ENCODE assay signal across 8 cellular contexts in the genomic region with DNA sequence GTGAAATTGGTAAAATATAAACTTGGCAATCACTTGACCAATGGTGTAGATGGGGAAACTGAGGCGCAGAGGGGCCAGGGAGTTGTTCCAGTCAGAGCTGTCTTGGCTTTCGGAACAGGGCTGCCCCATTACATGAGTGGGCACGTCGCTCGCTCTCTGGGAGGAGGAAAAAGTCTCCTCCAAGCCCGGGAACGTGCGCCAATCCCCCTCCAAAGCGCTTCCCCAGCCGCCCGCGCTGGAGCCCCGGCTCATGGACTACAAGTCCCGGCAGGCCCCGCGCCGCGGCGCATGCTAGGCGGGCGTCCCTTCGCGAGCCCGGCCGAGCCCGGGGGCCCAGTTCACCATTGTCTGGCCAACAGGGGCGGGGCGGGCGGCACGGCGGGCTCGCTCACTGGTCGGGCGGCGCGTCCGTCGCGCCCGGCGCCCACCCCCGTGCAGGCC. TPM values are rescaled to one million over a fixed set of nuclear protein-coding genes. Genes with fewer than 3 reads are reported as not detected.
DNase-seq lines count a peak whose midpoint lies in the region; ATAC-seq and TF ChIP-seq lines count a peak whose summit lies in the region.

No MANE protein-coding gene starts in this region.

- peaks cover 21% of the 10 kb centered on the region for H3K4me1 ChIP-seq in GM23248 (ENCODE audit: insufficient read depth)
- peaks cover 19% of the 10 kb centered on the region for H3K4me1 ChIP-seq in fibroblast of lung (ENCODE audit: control insufficient read depth, extremely low read depth, insufficient read depth, low read length)

- H3K27ac ChIP-seq in GM23248 (no peak overlapping the region), fibroblast of lung (ENCODE audit: insufficient read depth, low read length) (peak overlapping the region; percentile 58)

- H3K36me3 ChIP-seq in GM23248 (ENCODE audit: low read depth) (no peaks in the 10 kb centered on the region), fibroblast of lung (ENCODE audit: control insufficient read depth, insufficient read depth, low read length) (peaks cover 2% of the 10 kb centered on the region)

- peak overlapping the region; percentile 31 to 82 for H3K27ac Mint-ChIP-seq in natural killer cell
- peak overlapping the region; percentile 72 for H3K27ac Mint-ChIP-seq in stimulated activated effector memory CD8-positive, alpha-beta T cell treated with anti-CD3 and anti-CD28 coated beads, Interleukin-12 subunit alpha, Interleukin-12 subunit beta, amount 100 ng/mL, for 72 hours

- no peaks in the 10 kb centered on the region for H3K9me2 ChIP-seq in GM23248 (ENCODE audit: insufficient read depth)

- TF ChIP-seq CTCF in fibroblast of lung (conservative IDR thresholded peaks at IDR 0.05 in 1 of 2, IDR thresholded peaks at IDR 0.05 in 1 of 2; ENCODE audit: low read depth in 1 of 2, low read length in 2 of 2) = no peak
- no peak for TF ChIP-seq CTCF in natural killer cell (IDR thresholded peaks at IDR 0.05)

- 1 to 2% methylated on average over 24 to 25 of the region's 42 CpGs for WGBS in GM23248 (ENCODE audit: low coverage in 1 of 2, low lambda C conversion rate in 2 of 2, missing lambda C conversion rate in 2 of 2), 2 experiments

- H3K4me3 ChIP-seq in GM23248 = peak overlapping the region; percentile 55
- H3K4me3 ChIP-seq in fibroblast of lung (replicated peaks in 1 of 4; ENCODE audit: control extremely low read depth in 1 of 4, insufficient read depth in 1 of 4, low read depth in 3 of 4, low read length in 4 of 4) = peak overlapping the region; percentile 17 to 53 (median 38)

- peak overlapping the region; percentile 82 for H2AFZ ChIP-seq in GM23248
- H2AFZ ChIP-seq in fibroblast of lung (ENCODE audit: low read length) = peak overlapping the region; percentile 97

- H4K20me1 ChIP-seq in GM23248 (ENCODE audit: insufficient read depth) = no peaks in the 10 kb centered on the region
- no peaks in the 10 kb centered on the region for H4K20me1 ChIP-seq in fibroblast of lung (ENCODE audit: control insufficient read depth, extremely low read depth, insufficient read depth, low read length)

- H3K4me1 Mint-ChIP-seq in natural killer cell = peaks cover 27 to 28% of the 10 kb centered on the region in 2 donors
- H3K4me1 Mint-ChIP-seq in stimulated activated effector memory CD8-positive, alpha-beta T cell treated with anti-CD3 and anti-CD28 coated beads, Interleukin-12 subunit alpha, Interleukin-12 subunit beta, amount 100 ng/mL, for 72 hours = peaks cover 56% of the 10 kb centered on the region

- H3K27me3 Mint-ChIP-seq in natural killer cell (ENCODE audit: low read depth in 2 of 2) = no peaks in the 10 kb centered on the region

- H3K27me3 ChIP-seq in GM23248 (replicated peaks; ENCODE audit: insufficient read depth) (no peaks in the 10 kb centered on the region), fibroblast of lung (ENCODE audit: control insufficient read depth, insufficient read depth, low read length) (no peaks in the 10 kb centered on the region)

- intact Hi-C loops in natural killer cell (cut with micrococcal nuclease) = loop anchor here (1.0 kb wide), 1 partner anchor 90 kb away; a partner anchor contains a TSS

- H3K9ac ChIP-seq in GM23248 = peak overlapping the region; percentile 50
- peak overlapping the region; percentile 29 for H3K9ac ChIP-seq in fibroblast of lung (ENCODE audit: insufficient read depth, low read length)

- DNase-seq in DMS153 treated with DMSO at 0.1 percent for 48 hours (lab: John Stamatoyannopoulos, UW; ENCODE audit: unreplicated experiment) = peak; percentile 14
- peak; percentile 99 for DNase-seq in GM23248
- peak; percentile 91 for DNase-seq in LHCN-M2 (ENCODE audit: low read depth)
- peak; percentile 99 for DNase-seq in RPMI8226
- peak; percentile 93 to 95 for DNase-seq in activated T-helper 1 cell treated with anti-CD3 and anti-CD28 coated beads, Interleukin-2, amount 50 U/mL, for 16 hours (ENCODE audit: low read depth in 1 of 2, low spot score in 1 of 2)
- DNase-seq in fibroblast of lung (ENCODE audit: low read depth in 2 of 2) = peak; percentile 91 to 93
- DNase-seq in natural killer cell = peak; percentile 95
- peak; percentile 95 for DNase-seq in stimulated activated effector memory CD8-positive, alpha-beta T cell treated with anti-CD3 and anti-CD28 coated beads, Interleukin-12 subunit alpha, Interleukin-12 subunit beta, amount 100 ng/mL, for 72 hours (ENCODE audit: low spot score in 2 of 2)

- peak; percentile 97 to 99 (median 98) for ATAC-seq in natural killer cell
- peak; percentile 97 for ATAC-seq in stimulated activated effector memory CD8-positive, alpha-beta T cell treated with anti-CD3 and anti-CD28 coated beads, Interleukin-12 subunit alpha, Interleukin-12 subunit beta, amount 100 ng/mL, for 72 hours

- H3K9me3 ChIP-seq in GM23248 (ENCODE audit: low read depth) (no peaks in the 10 kb centered on the region), fibroblast of lung (ENCODE audit: control insufficient read depth, insufficient read depth, low read depth, low read length) (no peaks in the 10 kb centered on the region)

- H3K4me3 Mint-ChIP-seq in natural killer cell = peak overlapping the region; percentile 53
- peak overlapping the region; percentile 90 for H3K4me3 Mint-ChIP-seq in stimulated activated effector memory CD8-positive, alpha-beta T cell treated with anti-CD3 and anti-CD28 coated beads, Interleukin-12 subunit alpha, Interleukin-12 subunit beta, amount 100 ng/mL, for 72 hours

- peaks cover 5% of the 10 kb centered on the region for H3F3A ChIP-seq in GM23248 (ENCODE audit: insufficient read depth)

- H3K79me2 ChIP-seq in GM23248 (ENCODE audit: insufficient read depth) (peaks cover 44% of the 10 kb centered on the region), fibroblast of lung (ENCODE audit: control insufficient read depth, insufficient read depth, low read length) (peaks cover 11% of the 10 kb centered on the region)

- in situ Hi-C loops in GM23248 (cut with MboI) = no loop called here

- no peaks in the 10 kb centered on the region for H3K36me3 Mint-ChIP-seq in natural killer cell
- H3K36me3 Mint-ChIP-seq in stimulated activated effector memory CD8-positive, alpha-beta T cell treated with anti-CD3 and anti-CD28 coated beads, Interleukin-12 subunit alpha, Interleukin-12 subunit beta, amount 100 ng/mL, for 72 hours = peaks cover 7% of the 10 kb centered on the region

- no peaks in the 10 kb centered on the region for H3K9me3 Mint-ChIP-seq in natural killer cell
- no peaks in the 10 kb centered on the region for H3K9me3 Mint-ChIP-seq in stimulated activated effector memory CD8-positive, alpha-beta T cell treated with anti-CD3 and anti-CD28 coated beads, Interleukin-12 subunit alpha, Interleukin-12 subunit beta, amount 100 ng/mL, for 72 hours

- peak overlapping the region; percentile 86 for H3K4me2 ChIP-seq in GM23248 (ENCODE audit: unreplicated experiment)
- peak overlapping the region; percentile 77 for H3K4me2 ChIP-seq in fibroblast of lung (ENCODE audit: extremely low read depth, insufficient read depth, low read length)

RNA-seq across cellular contexts. Expression of a gene that starts 0.3 kb away (rescaled TPM):
- 37.3 and 40.3 TPM in 2 replicates for total RNA-seq in GM23248 (2014; rRNA removed; shearing (Covaris generic))
- polyA plus RNA-seq in GM23248 (2016; fragmentation: Nextera tagmentation; extraction: Ambion mirVana) (3.4 and 3.5 TPM in 2 replicates), fibroblast of lung (15.1 and 21.1 TPM in 2 replicates)
- total RNA-seq in LHCN-M2 (2014; rRNA removed) (53.3 and 53.7 TPM in 2 replicates), fibroblast of lung (25.4 and 32.2 TPM in 2 replicates), natural killer cell (10 to 100 TPM; 19.7 to 26.2 (median 25.8) TPM)
- 26.6 TPM for polyA plus RNA-seq in LHCN-M2 (2012)
- polyA plus RNA-seq in fibroblast of lung (2012) = 19.6 and 25.9 TPM in 2 replicates
- 45.1 and 47.2 TPM in 2 replicates for polyA minus RNA-seq in fibroblast of lung (ENCODE audit: low replicate concordance)

RNA-seq across cellular contexts. Expression of a gene that starts 33.4 kb away (rescaled TPM):
- total RNA-seq in GM23248 (2014; rRNA removed; shearing (Covaris generic)) = 250 and 306 TPM in 2 replicates
- 187 TPM in 2 replicates for polyA plus RNA-seq in GM23248 (2016; fragmentation: Nextera tagmentation; extraction: Ambion mirVana)
- total RNA-seq in LHCN-M2 (2014; rRNA removed) = 284 and 286 TPM in 2 replicates
- 342 TPM for polyA plus RNA-seq in LHCN-M2 (2012)
- 284 and 395 TPM in 2 replicates for total RNA-seq in fibroblast of lung
- polyA plus RNA-seq in fibroblast of lung = 199 and 313 TPM in 2 replicates
- 223 and 352 TPM in 2 replicates for polyA plus RNA-seq in fibroblast of lung (2012)
- polyA minus RNA-seq in fibroblast of lung (ENCODE audit: low replicate concordance) = 521 and 754 TPM in 2 replicates
- total RNA-seq in natural killer cell = 100 to 1,000 TPM; 286 to 342 (median 327) TPM

RNA-seq across cellular contexts. Expression of a gene that starts 35.3 kb away (rescaled TPM):
- total RNA-seq in GM23248 (2014; rRNA removed; shearing (Covaris generic)) = 13.8 and 26.4 TPM in 2 replicates
- polyA plus RNA-seq in GM23248 (2016; fragmentation: Nextera tagmentation; extraction: Ambion mirVana) = 8.8 and 10.0 TPM in 2 replicates
- total RNA-seq in LHCN-M2 (2014; rRNA removed) = 9.4 and 9.6 TPM in 2 replicates
- 8.4 TPM for polyA plus RNA-seq in LHCN-M2 (2012)
- 13.1 and 16.2 TPM in 2 replicates for total RNA-seq in fibroblast of lung
- polyA plus RNA-seq in fibroblast of lung = 3.9 and 4.2 TPM in 2 replicates
- 6.7 and 7.9 TPM in 2 replicates for polyA plus RNA-seq in fibroblast of lung (2012)
- polyA minus RNA-seq in fibroblast of lung (ENCODE audit: low replicate concordance) = 6.9 and 7.3 TPM in 2 replicates
- 10 to 100 TPM; 10.6 to 12.8 (median 11.3) TPM for total RNA-seq in natural killer cell

RNA-seq across cellular contexts. Expression of a gene that starts 41.5 kb away (rescaled TPM):
- 152 and 161 TPM in 2 replicates for total RNA-seq in GM23248 (2014; rRNA removed; shearing (Covaris generic))
- polyA plus RNA-seq in GM23248 (2016; fragmentation: Nextera tagmentation; extraction: Ambion mirVana) (81.9 and 85.2 TPM in 2 replicates), fibroblast of lung (67.7 and 70.3 TPM in 2 replicates)
- total RNA-seq in LHCN-M2 (2014; rRNA removed) (115 and 123 TPM in 2 replicates), fibroblast of lung (93.7 and 103 TPM in 2 replicates), natural killer cell (100 to 1,000 TPM in 1 of 3 donors, 10 to 100 TPM in 2; 95.6 to 114 (median 96.7) TPM)
- polyA plus RNA-seq in LHCN-M2 (2012) = 60.0 TPM
- polyA plus RNA-seq in fibroblast of lung (2012) = 42.8 and 48.0 TPM in 2 replicates
- 127 and 143 TPM in 2 replicates for polyA minus RNA-seq in fibroblast of lung (ENCODE audit: low replicate concordance)

Comparison
In these comparisons a context has a peak if more than half of its experiments do, and no peak if none do; other contexts are left out.
1. DNase-seq: peak in every context shown above with its lines; median percentile 99 in GM23248; 99 in RPMI8226; 95 in natural killer cell; 95 in stimulated activated effector memory CD8-positive, alpha-beta T cell treated with anti-CD3 and anti-CD28 coated beads, Interleukin-12 subunit alpha, Interleukin-12 subunit beta, amount 100 ng/mL, for 72 hours; 94 in activated T-helper 1 cell treated with anti-CD3 and anti-CD28 coated beads, Interleukin-2, amount 50 U/mL, for 16 hours; 92 in fibroblast of lung; 91 in LHCN-M2; 14 in DMS153 treated with DMSO at 0.1 percent for 48 hours.